12 cellular contexts compared by ENCODE assay signal in genomic region chr1:200090252-200091159, GRCh38.
DNase-seq lines count a peak whose midpoint lies in the region; ATAC-seq and TF ChIP-seq lines count a peak whose summit lies in the region.
"Had no signal": no experiment of that assay in that cellular context is flagged by ENCODE, and none has a peak within 500 bp of the region (broad histone marks: within the 10 kb centered on the region; RNA-seq: fewer than 3 reads in every experiment).

No MANE protein-coding gene starts in this region.

- no peak overlapping the region for H3K27ac ChIP-seq in OCI-LY7 (ENCODE audit: low read depth, low read length, poor library complexity, severe bottlenecking)
- H3K27ac ChIP-seq: testis had no signal

- in situ Hi-C loops in ACHN (cut with HindIII; ENCODE audit: low pct_ligation_motif_present, low pct_unique_long_range_greater_than_20kb, low sequenced_read_pairs): no loop called here

- H3K9me2 ChIP-seq in OCI-LY7 (ENCODE audit: insufficient read depth, low read length): no peaks in the 10 kb centered on the region

- BruUV-seq in OCI-LY7 (replicated peaks; lab: Mats Ljungman, UMichigan): no TSS peak

- peaks cover 8% of the 10 kb centered on the region for H3K27me3 Mint-ChIP-seq in activated CD4-positive, alpha-beta memory T cell treated with anti-CD3 and anti-CD28 coated beads for 36 hours

- TF ChIP-seq CTCF in GM12865 (IDR thresholded peaks at IDR 0.05; ENCODE audit: insufficient read depth, low read depth, low read length, missing control alignments) (peak; percentile 5), OCI-LY7 (conservative IDR thresholded peaks at IDR 0.05; ENCODE audit: low read length) (peak; percentile 63), foreskin fibroblast (IDR thresholded peaks at IDR 0.05; ENCODE audit: low read depth, low read length) (peak; percentile 4)

- no peaks in the 10 kb centered on the region for H3K9me3 Mint-ChIP-seq in activated CD4-positive, alpha-beta memory T cell treated with anti-CD3 and anti-CD28 coated beads for 36 hours

- intact Hi-C loops in OCI-LY7 (cut with micrococcal nuclease; ENCODE audit: unreplicated experiment): no loop called here
- intact Hi-C loops in activated CD4-positive, alpha-beta memory T cell treated with anti-CD3 and anti-CD28 coated beads for 36 hours (cut with micrococcal nuclease): no loop called here

- H3K4me1 Mint-ChIP-seq in activated CD4-positive, alpha-beta memory T cell treated with anti-CD3 and anti-CD28 coated beads for 36 hours (ENCODE audit: low read depth): no peaks in the 10 kb centered on the region

- no peaks in the 10 kb centered on the region for H3K9me3 ChIP-seq in OCI-LY7 (ENCODE audit: low read length)
- H3K9me3 ChIP-seq: testis had no signal

- H3K4me2 ChIP-seq in OCI-LY7 (ENCODE audit: low read length): no peak overlapping the region

- H2AFZ ChIP-seq in OCI-LY7 (ENCODE audit: low read length): no peak overlapping the region

- H3K36me3 ChIP-seq in OCI-LY7 (ENCODE audit: insufficient read depth, low read length): no peaks in the 10 kb centered on the region

- H3K36me3 Mint-ChIP-seq in activated CD4-positive, alpha-beta memory T cell treated with anti-CD3 and anti-CD28 coated beads for 36 hours: no peaks in the 10 kb centered on the region

- no peaks in the 10 kb centered on the region for H4K20me1 ChIP-seq in OCI-LY7 (ENCODE audit: insufficient read depth, low read length)

- DNase-seq in ACHN (peak; percentile 16), GM12865 (ENCODE audit: low read depth) (peak; percentile 7), OCI-LY7 (ENCODE audit: low spot score) (peak; percentile 16), foreskin fibroblast (peak; percentile 25 to 37)
- DNase-seq in activated CD4-positive, alpha-beta memory T cell treated with anti-CD3 and anti-CD28 coated beads for 36 hours: no peak
- DNase-seq: activated gamma-delta T cell treated with Interleukin-2 at 50 U/mL for 16 hours; NCI-H2227 treated with DMSO at 0.1 percent for 48 hours; stimulated activated CD4-positive, alpha-beta T cell treated with anti-CD3 and anti-CD28 coated beads, Interleukin-1b, Interleukin-23, amount 100 ng/mL, for 48 hours; testis had no signal

- H3K79me2 ChIP-seq in OCI-LY7 (ENCODE audit: insufficient read depth, low read depth, low read length): no peaks in the 10 kb centered on the region

- ATAC-seq in HG02798 (IDR thresholded peaks at IDR 0.05; ENCODE audit: poor library complexity, unreplicated experiment): no peak
- no peak for ATAC-seq in HG02870 (IDR thresholded peaks at IDR 0.05; ENCODE audit: unreplicated experiment)
- ATAC-seq in HG02763 (IDR thresholded peaks at IDR 0.05; ENCODE audit: unreplicated experiment): no peak

- CTCF ChIA-PET in OCI-LY7 (lab: Charles Lee; ENCODE audit: unreplicated experiment): no interaction called here
- CTCF ChIA-PET in activated CD4-positive, alpha-beta memory T cell treated with anti-CD3 and anti-CD28 coated beads for 36 hours (lab: Charles Lee): no interaction called here

- H3K4me3 ChIP-seq in GM12865 (ENCODE audit: low read depth, low read length) (no peak overlapping the region), OCI-LY7 (ENCODE audit: low read depth, low read length, poor library complexity, severe bottlenecking) (no peak overlapping the region), foreskin fibroblast (ENCODE audit: low read depth in 1 of 2, low read length in 2 of 2) (no peak overlapping the region)
- H3K4me3 ChIP-seq: testis had no signal

- H3K4me3 Mint-ChIP-seq in activated CD4-positive, alpha-beta memory T cell treated with anti-CD3 and anti-CD28 coated beads for 36 hours: no peak overlapping the region

- no peaks in the 10 kb centered on the region for H3K4me1 ChIP-seq in OCI-LY7 (ENCODE audit: insufficient read depth, low read length, poor library complexity, severe bottlenecking)
- H3K4me1 ChIP-seq: testis had no signal

- H3K27ac Mint-ChIP-seq in activated CD4-positive, alpha-beta memory T cell treated with anti-CD3 and anti-CD28 coated beads for 36 hours: no peak overlapping the region

- POLR2A ChIA-PET in OCI-LY7 (lab: Charles Lee): interaction anchor here (0.6 to 1.0 kb wide), 4 partner anchors 9 to 162 kb away, joined by 3 to 4 read pairs (median 3); no protein-coding TSS in a partner anchor
- POLR2A ChIA-PET in activated CD4-positive, alpha-beta memory T cell treated with anti-CD3 and anti-CD28 coated beads for 36 hours (lab: Charles Lee): no interaction called here

Comparison
In these comparisons a context has a peak if more than half of its experiments do, and no peak if none do; other contexts are left out.
1. CTCF ChIP-seq: peak in every context shown above with its lines; median percentile 63 in OCI-LY7; 5 in GM12865; 4 in foreskin fibroblast.